8 cellular contexts compared by ENCODE assay signal in genomic region chr20:45293041-45294002, GRCh38. TPM values are rescaled to one million over a fixed set of nuclear protein-coding genes. Genes with fewer than 3 reads are reported as not detected.
DNase-seq lines count a peak whose midpoint lies in the region; ATAC-seq and TF ChIP-seq lines count a peak whose summit lies in the region.

No MANE protein-coding gene starts in this region.

- no peaks in the 10 kb centered on the region for H3K9me3 Mint-ChIP-seq in activated T-helper 1 cell treated with anti-CD3 and anti-CD28 coated beads, Interleukin-12 subunit alpha, Interleukin-12 subunit beta, Interleukin-2, Interleukin-4 antibody, amounts not matched to agents 30 ng/mL and 10 ng/mL and 1 ng/mL, durations not matched to agents 14 hours and 24 hours and 36 hours
- no peaks in the 10 kb centered on the region for H3K9me3 Mint-ChIP-seq in naive thymus-derived CD8-positive, alpha-beta T cell
- H3K9me3 Mint-ChIP-seq in stimulated activated memory B cell treated with anti-CD40 and anti-IgM and Interleukin-4, amounts not matched to agents 10 μg/mL and 1 μg/mL and 100 μg/mL, for 72 hours, result no peaks in the 10 kb centered on the region

- H3K36me3 ChIP-seq in ES-I3 (ENCODE audit: insufficient read depth, low read length), result no peaks in the 10 kb centered on the region

- H3K4me3 Mint-ChIP-seq in activated T-helper 1 cell treated with anti-CD3 and anti-CD28 coated beads, Interleukin-12 subunit alpha, Interleukin-12 subunit beta, Interleukin-2, Interleukin-4 antibody, amounts not matched to agents 30 ng/mL and 10 ng/mL and 1 ng/mL, durations not matched to agents 14 hours and 24 hours and 36 hours, result peak overlapping the region; percentile 76
- peak overlapping the region; percentile 70 to 84 (median 76) for H3K4me3 Mint-ChIP-seq in naive thymus-derived CD8-positive, alpha-beta T cell
- peak overlapping the region; percentile 77 for H3K4me3 Mint-ChIP-seq in stimulated activated memory B cell treated with anti-CD40 and anti-IgM and Interleukin-4, amounts not matched to agents 10 μg/mL and 1 μg/mL and 100 μg/mL, for 72 hours

- TF ChIP-seq CTCF in fibroblast of mammary gland (conservative IDR thresholded peaks at IDR 0.05; ENCODE audit: control insufficient read depth, insufficient read depth, low read depth, low read length), result peak; percentile 80

- no peaks in the 10 kb centered on the region; the same call in 1 of the 2 replicates for H3K4me1 ChIP-seq in ES-I3 (ENCODE audit: insufficient read depth, low read length)

- POLR2A ChIA-PET in naive thymus-derived CD8-positive, alpha-beta T cell (lab: Charles Lee), result no interaction called here

- peak overlapping the region; percentile 39 for H3K4me3 ChIP-seq in fibroblast of mammary gland (ENCODE audit: control insufficient read depth, low read depth, low read length)

- peak; percentile 84 for DNase-seq in HS-27A (ENCODE audit: low read depth)
- peak; percentile 50 for DNase-seq in OCI-M2 (lab: John Stamatoyannopoulos, UW; ENCODE audit: unreplicated experiment)
- peak; percentile 78 for DNase-seq in activated T-helper 1 cell treated with anti-CD3 and anti-CD28 coated beads, Interleukin-12 subunit alpha, Interleukin-12 subunit beta, Interleukin-2, Interleukin-4 antibody, amounts not matched to agents 30 ng/mL and 10 ng/mL and 1 ng/mL, durations not matched to agents 14 hours and 24 hours and 36 hours (ENCODE audit: low spot score)
- peak; percentile 54 for DNase-seq in fibroblast of mammary gland (ENCODE audit: low read depth)
- DNase-seq in naive thymus-derived CD8-positive, alpha-beta T cell, result peak; percentile 50 to 79 (median 72)
- DNase-seq in cortex of kidney (lab: John Stamatoyannopoulos, UW), result no peak

- intact Hi-C loops in activated T-helper 1 cell treated with anti-CD3 and anti-CD28 coated beads, Interleukin-12 subunit alpha, Interleukin-12 subunit beta, Interleukin-2, Interleukin-4 antibody, amounts not matched to agents 30 ng/mL and 10 ng/mL and 1 ng/mL, durations not matched to agents 14 hours and 24 hours and 36 hours (cut with micrococcal nuclease), result loop anchor here (1.0 to 10.0 kb wide), 4 partner anchors 8 to 609 kb away; no protein-coding TSS in a partner anchor

- peak overlapping the region; percentile 77 for H3K9ac ChIP-seq in ES-I3 (ENCODE audit: low read depth, low read length)

- H3K27ac Mint-ChIP-seq in activated T-helper 1 cell treated with anti-CD3 and anti-CD28 coated beads, Interleukin-12 subunit alpha, Interleukin-12 subunit beta, Interleukin-2, Interleukin-4 antibody, amounts not matched to agents 30 ng/mL and 10 ng/mL and 1 ng/mL, durations not matched to agents 14 hours and 24 hours and 36 hours, result no peak overlapping the region
- peak overlapping the region in 2 of 10 donors; percentile 21 to 40 for H3K27ac Mint-ChIP-seq in naive thymus-derived CD8-positive, alpha-beta T cell
- no peak overlapping the region for H3K27ac Mint-ChIP-seq in stimulated activated memory B cell treated with anti-CD40 and anti-IgM and Interleukin-4, amounts not matched to agents 10 μg/mL and 1 μg/mL and 100 μg/mL, for 72 hours

- H3K4me1 Mint-ChIP-seq in activated T-helper 1 cell treated with anti-CD3 and anti-CD28 coated beads, Interleukin-12 subunit alpha, Interleukin-12 subunit beta, Interleukin-2, Interleukin-4 antibody, amounts not matched to agents 30 ng/mL and 10 ng/mL and 1 ng/mL, durations not matched to agents 14 hours and 24 hours and 36 hours (ENCODE audit: low read depth), result peaks cover 5% of the 10 kb centered on the region
- H3K4me1 Mint-ChIP-seq in naive thymus-derived CD8-positive, alpha-beta T cell, result peaks cover 0 to 19% (median 13%) of the 10 kb centered on the region in 4 donors
- peaks cover 26% of the 10 kb centered on the region for H3K4me1 Mint-ChIP-seq in stimulated activated memory B cell treated with anti-CD40 and anti-IgM and Interleukin-4, amounts not matched to agents 10 μg/mL and 1 μg/mL and 100 μg/mL, for 72 hours

- H3K36me3 Mint-ChIP-seq in activated T-helper 1 cell treated with anti-CD3 and anti-CD28 coated beads, Interleukin-12 subunit alpha, Interleukin-12 subunit beta, Interleukin-2, Interleukin-4 antibody, amounts not matched to agents 30 ng/mL and 10 ng/mL and 1 ng/mL, durations not matched to agents 14 hours and 24 hours and 36 hours (ENCODE audit: low read depth), result peaks cover 8% of the 10 kb centered on the region
- H3K36me3 Mint-ChIP-seq in naive thymus-derived CD8-positive, alpha-beta T cell, result no peaks in the 10 kb centered on the region
- no peaks in the 10 kb centered on the region for H3K36me3 Mint-ChIP-seq in stimulated activated memory B cell treated with anti-CD40 and anti-IgM and Interleukin-4, amounts not matched to agents 10 μg/mL and 1 μg/mL and 100 μg/mL, for 72 hours

- peak; percentile 89 to 94 for ATAC-seq in naive thymus-derived CD8-positive, alpha-beta T cell
- ATAC-seq in stimulated activated memory B cell treated with anti-CD40 and anti-IgM and Interleukin-4, amounts not matched to agents 10 μg/mL and 1 μg/mL and 100 μg/mL, for 72 hours, result peak; percentile 85

- peaks cover 22% of the 10 kb centered on the region for H3K27me3 Mint-ChIP-seq in activated T-helper 1 cell treated with anti-CD3 and anti-CD28 coated beads, Interleukin-12 subunit alpha, Interleukin-12 subunit beta, Interleukin-2, Interleukin-4 antibody, amounts not matched to agents 30 ng/mL and 10 ng/mL and 1 ng/mL, durations not matched to agents 14 hours and 24 hours and 36 hours (ENCODE audit: insufficient read depth)
- H3K27me3 Mint-ChIP-seq in naive thymus-derived CD8-positive, alpha-beta T cell, result peaks cover 13 to 68% (median 32%) of the 10 kb centered on the region in 5 donors
- peaks cover 40% of the 10 kb centered on the region for H3K27me3 Mint-ChIP-seq in stimulated activated memory B cell treated with anti-CD40 and anti-IgM and Interleukin-4, amounts not matched to agents 10 μg/mL and 1 μg/mL and 100 μg/mL, for 72 hours

- peaks cover 12% of the 10 kb centered on the region; the same call in 1 of the 2 replicates for H3K9me3 ChIP-seq in ES-I3 (ENCODE audit: control insufficient read depth, insufficient read depth, low read length)

RNA-seq across cellular contexts. Expression of gene RBPJL, which starts 13.3 kb away (rescaled TPM):
- 0.18 TPM in 1 of 2 replicates, not detected in the other for total RNA-seq in activated T-helper 1 cell treated with anti-CD3 and anti-CD28 coated beads, Interleukin-12 subunit alpha, Interleukin-12 subunit beta, Interleukin-2, Interleukin-4 antibody, amounts not matched to agents 30 ng/mL and 10 ng/mL and 1 ng/mL, durations not matched to agents 14 hours and 24 hours and 36 hours
- total RNA-seq in naive thymus-derived CD8-positive, alpha-beta T cell, result not detected
- polyA plus RNA-seq in naive thymus-derived CD8-positive, alpha-beta T cell, result not detected

RNA-seq across cellular contexts. Expression of gene MATN4, which starts 14.8 kb away (rescaled TPM):
- total RNA-seq in activated T-helper 1 cell treated with anti-CD3 and anti-CD28 coated beads, Interleukin-12 subunit alpha, Interleukin-12 subunit beta, Interleukin-2, Interleukin-4 antibody, amounts not matched to agents 30 ng/mL and 10 ng/mL and 1 ng/mL, durations not matched to agents 14 hours and 24 hours and 36 hours, result 2.0 and 2.1 TPM in 2 replicates
- total RNA-seq in naive thymus-derived CD8-positive, alpha-beta T cell, result not detected
- polyA plus RNA-seq in naive thymus-derived CD8-positive, alpha-beta T cell, result not detected

RNA-seq across cellular contexts. Expression of gene SLPI, which starts 39.0 kb away (rescaled TPM):
- total RNA-seq in activated T-helper 1 cell treated with anti-CD3 and anti-CD28 coated beads, Interleukin-12 subunit alpha, Interleukin-12 subunit beta, Interleukin-2, Interleukin-4 antibody, amounts not matched to agents 30 ng/mL and 10 ng/mL and 1 ng/mL, durations not matched to agents 14 hours and 24 hours and 36 hours, result not detected in 2 replicates
- not detected for total RNA-seq in naive thymus-derived CD8-positive, alpha-beta T cell
- polyA plus RNA-seq in naive thymus-derived CD8-positive, alpha-beta T cell, result not detected

RNA-seq across cellular contexts. Expression of gene SDC4, which starts 54.9 kb away (rescaled TPM):
- 220 and 222 TPM in 2 replicates for total RNA-seq in activated T-helper 1 cell treated with anti-CD3 and anti-CD28 coated beads, Interleukin-12 subunit alpha, Interleukin-12 subunit beta, Interleukin-2, Interleukin-4 antibody, amounts not matched to agents 30 ng/mL and 10 ng/mL and 1 ng/mL, durations not matched to agents 14 hours and 24 hours and 36 hours
- total RNA-seq in naive thymus-derived CD8-positive, alpha-beta T cell, result under 1 TPM; 0.25 to 0.31 TPM
- under 1 TPM in 2 of 3 donors, not detected in 1; 0.09 to 0.24 TPM for polyA plus RNA-seq in naive thymus-derived CD8-positive, alpha-beta T cell
